1 cellular context compared by ENCODE assay signal in the genomic region with DNA sequence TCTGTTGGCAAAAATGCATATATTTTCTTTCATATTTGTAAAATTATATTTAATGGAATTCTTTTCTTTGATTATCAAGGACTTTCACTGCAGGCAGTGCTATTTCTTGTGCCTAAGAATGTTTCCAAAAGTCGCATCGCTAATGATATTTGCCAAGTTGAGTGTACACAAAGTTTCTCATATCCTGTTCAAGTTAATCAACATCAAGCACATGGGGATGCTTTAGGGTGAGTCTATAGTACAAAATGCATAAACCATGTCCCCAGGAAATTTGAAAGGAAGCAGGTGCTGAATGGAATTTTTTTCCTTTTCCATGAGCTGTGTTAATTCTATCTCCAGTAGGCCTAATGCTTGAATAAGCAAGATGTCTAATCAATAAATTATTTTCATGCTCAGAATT.
A peak's percentile ranks its signal among the peaks of the same experiment; 100 is the strongest.
TF ChIP-seq lines count a peak whose summit lies in the region.

No MANE protein-coding gene starts in this region.

TF ChIP-seq in HepG2, 621 proteins besides CTCF, POLR2A, EP300 and RAD21 (continued from another document and continues in another):
- TF ChIP-seq, protein P1, sequence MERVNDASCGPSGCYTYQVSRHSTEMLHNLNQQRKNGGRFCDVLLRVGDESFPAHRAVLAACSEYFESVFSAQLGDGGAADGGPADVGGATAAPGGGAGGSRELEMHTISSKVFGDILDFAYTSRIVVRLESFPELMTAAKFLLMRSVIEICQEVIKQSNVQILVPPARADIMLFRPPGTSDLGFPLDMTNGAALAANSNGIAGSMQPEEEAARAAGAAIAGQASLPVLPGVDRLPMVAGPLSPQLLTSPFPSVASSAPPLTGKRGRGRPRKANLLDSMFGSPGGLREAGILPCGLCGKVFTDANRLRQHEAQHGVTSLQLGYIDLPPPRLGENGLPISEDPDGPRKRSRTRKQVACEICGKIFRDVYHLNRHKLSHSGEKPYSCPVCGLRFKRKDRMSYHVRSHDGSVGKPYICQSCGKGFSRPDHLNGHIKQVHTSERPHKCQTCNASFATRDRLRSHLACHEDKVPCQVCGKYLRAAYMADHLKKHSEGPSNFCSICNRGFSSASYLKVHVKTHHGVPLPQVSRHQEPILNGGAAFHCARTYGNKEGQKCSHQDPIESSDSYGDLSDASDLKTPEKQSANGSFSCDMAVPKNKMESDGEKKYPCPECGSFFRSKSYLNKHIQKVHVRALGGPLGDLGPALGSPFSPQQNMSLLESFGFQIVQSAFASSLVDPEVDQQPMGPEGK (CRISPR knock-in tag; IDR thresholded peaks at IDR 0.05) = no peak
- TF ChIP-seq SALL1 (CRISPR knock-in tag; IDR thresholded peaks at IDR 0.05) (no peak; the same call in 1 of the 2 replicates), NR3C1 (CRISPR knock-in tag; IDR thresholded peaks at IDR 0.05) (no peak), POGZ (CRISPR knock-in tag; IDR thresholded peaks at IDR 0.05) (peak; percentile 66), RFX3 (CRISPR knock-in tag; IDR thresholded peaks at IDR 0.05) (no peak), ARID4A (CRISPR knock-in tag; IDR thresholded peaks at IDR 0.05; ENCODE audit: borderline replicate concordance) (no peak), SSRP1 (CRISPR knock-in tag; IDR thresholded peaks at IDR 0.05) (no peak), ZNF256 (CRISPR knock-in tag; conservative IDR thresholded peaks at IDR 0.05) (no peak), HOXA7 (CRISPR knock-in tag; IDR thresholded peaks at IDR 0.05) (no peak), ZC3H13 (CRISPR knock-in tag; IDR thresholded peaks at IDR 0.05) (no peak), TAF1 (CRISPR knock-in tag; IDR thresholded peaks at IDR 0.05) (no peak), GZF1 (CRISPR knock-in tag; IDR thresholded peaks at IDR 0.05) (no peak), SETDB1 (CRISPR knock-in tag; IDR thresholded peaks at IDR 0.05; ENCODE audit: borderline replicate concordance) (no peak), HMG20A (CRISPR knock-in tag; IDR thresholded peaks at IDR 0.05; ENCODE audit: borderline replicate concordance) (peak; percentile 73; the same call in 1 of the 2 replicates), SRSF9 (IDR thresholded peaks at IDR 0.05; ENCODE audit: borderline replicate concordance, insufficient read depth, low read depth, low read length, poor library complexity, severe bottlenecking) (no peak), RARA (CRISPR knock-in tag; IDR thresholded peaks at IDR 0.05) (peak; percentile 60), MAFG (CRISPR knock-in tag; IDR thresholded peaks at IDR 0.05) (no peak), ZNF335 (CRISPR knock-in tag; IDR thresholded peaks at IDR 0.05) (no peak), ZNF136 (CRISPR knock-in tag; IDR thresholded peaks at IDR 0.05; ENCODE audit: low read depth) (no peak), NR2F1 (CRISPR knock-in tag; IDR thresholded peaks at IDR 0.05) (no peak), BORCS8-MEF2B (CRISPR knock-in tag; IDR thresholded peaks at IDR 0.05) (no peak), SMYD3 (CRISPR knock-in tag; IDR thresholded peaks at IDR 0.05) (no peak), IRF2 (CRISPR knock-in tag; IDR thresholded peaks at IDR 0.05) (no peak), ZNF841 (CRISPR knock-in tag; IDR thresholded peaks at IDR 0.05; ENCODE audit: borderline replicate concordance) (no peak), ZBTB1 (CRISPR knock-in tag; IDR thresholded peaks at IDR 0.05; ENCODE audit: borderline replicate concordance) (no peak), ZNF224 (CRISPR knock-in tag; IDR thresholded peaks at IDR 0.05) (no peak), SMARCE1 (IDR thresholded peaks at IDR 0.05; ENCODE audit: borderline replicate concordance) (no peak), ZNF441 (CRISPR knock-in tag; IDR thresholded peaks at IDR 0.05; ENCODE audit: borderline replicate concordance) (no peak), ZNF558 (CRISPR knock-in tag; IDR thresholded peaks at IDR 0.05; ENCODE audit: borderline replicate concordance) (no peak)
- TF ChIP-seq, protein P2, sequence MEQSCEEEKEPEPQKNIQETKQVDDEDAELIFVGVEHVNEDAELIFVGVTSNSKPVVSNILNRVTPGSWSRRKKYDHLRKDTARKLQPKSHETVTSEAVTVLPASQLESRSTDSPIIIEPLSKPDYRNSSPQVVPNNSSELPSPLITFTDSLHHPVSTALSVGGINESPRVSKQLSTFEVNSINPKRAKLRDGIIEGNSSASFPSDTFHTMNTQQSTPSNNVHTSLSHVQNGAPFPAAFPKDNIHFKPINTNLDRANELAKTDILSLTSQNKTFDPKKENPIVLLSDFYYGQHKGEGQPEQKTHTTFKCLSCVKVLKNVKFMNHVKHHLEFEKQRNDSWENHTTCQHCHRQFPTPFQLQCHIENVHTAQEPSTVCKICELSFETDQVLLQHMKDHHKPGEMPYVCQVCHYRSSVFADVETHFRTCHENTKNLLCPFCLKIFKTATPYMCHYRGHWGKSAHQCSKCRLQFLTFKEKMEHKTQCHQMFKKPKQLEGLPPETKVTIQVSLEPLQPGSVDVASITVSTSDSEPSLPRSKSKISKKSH (CRISPR knock-in tag; IDR thresholded peaks at IDR 0.05; ENCODE audit: borderline replicate concordance) = no peak
- TF ChIP-seq, protein P3, sequence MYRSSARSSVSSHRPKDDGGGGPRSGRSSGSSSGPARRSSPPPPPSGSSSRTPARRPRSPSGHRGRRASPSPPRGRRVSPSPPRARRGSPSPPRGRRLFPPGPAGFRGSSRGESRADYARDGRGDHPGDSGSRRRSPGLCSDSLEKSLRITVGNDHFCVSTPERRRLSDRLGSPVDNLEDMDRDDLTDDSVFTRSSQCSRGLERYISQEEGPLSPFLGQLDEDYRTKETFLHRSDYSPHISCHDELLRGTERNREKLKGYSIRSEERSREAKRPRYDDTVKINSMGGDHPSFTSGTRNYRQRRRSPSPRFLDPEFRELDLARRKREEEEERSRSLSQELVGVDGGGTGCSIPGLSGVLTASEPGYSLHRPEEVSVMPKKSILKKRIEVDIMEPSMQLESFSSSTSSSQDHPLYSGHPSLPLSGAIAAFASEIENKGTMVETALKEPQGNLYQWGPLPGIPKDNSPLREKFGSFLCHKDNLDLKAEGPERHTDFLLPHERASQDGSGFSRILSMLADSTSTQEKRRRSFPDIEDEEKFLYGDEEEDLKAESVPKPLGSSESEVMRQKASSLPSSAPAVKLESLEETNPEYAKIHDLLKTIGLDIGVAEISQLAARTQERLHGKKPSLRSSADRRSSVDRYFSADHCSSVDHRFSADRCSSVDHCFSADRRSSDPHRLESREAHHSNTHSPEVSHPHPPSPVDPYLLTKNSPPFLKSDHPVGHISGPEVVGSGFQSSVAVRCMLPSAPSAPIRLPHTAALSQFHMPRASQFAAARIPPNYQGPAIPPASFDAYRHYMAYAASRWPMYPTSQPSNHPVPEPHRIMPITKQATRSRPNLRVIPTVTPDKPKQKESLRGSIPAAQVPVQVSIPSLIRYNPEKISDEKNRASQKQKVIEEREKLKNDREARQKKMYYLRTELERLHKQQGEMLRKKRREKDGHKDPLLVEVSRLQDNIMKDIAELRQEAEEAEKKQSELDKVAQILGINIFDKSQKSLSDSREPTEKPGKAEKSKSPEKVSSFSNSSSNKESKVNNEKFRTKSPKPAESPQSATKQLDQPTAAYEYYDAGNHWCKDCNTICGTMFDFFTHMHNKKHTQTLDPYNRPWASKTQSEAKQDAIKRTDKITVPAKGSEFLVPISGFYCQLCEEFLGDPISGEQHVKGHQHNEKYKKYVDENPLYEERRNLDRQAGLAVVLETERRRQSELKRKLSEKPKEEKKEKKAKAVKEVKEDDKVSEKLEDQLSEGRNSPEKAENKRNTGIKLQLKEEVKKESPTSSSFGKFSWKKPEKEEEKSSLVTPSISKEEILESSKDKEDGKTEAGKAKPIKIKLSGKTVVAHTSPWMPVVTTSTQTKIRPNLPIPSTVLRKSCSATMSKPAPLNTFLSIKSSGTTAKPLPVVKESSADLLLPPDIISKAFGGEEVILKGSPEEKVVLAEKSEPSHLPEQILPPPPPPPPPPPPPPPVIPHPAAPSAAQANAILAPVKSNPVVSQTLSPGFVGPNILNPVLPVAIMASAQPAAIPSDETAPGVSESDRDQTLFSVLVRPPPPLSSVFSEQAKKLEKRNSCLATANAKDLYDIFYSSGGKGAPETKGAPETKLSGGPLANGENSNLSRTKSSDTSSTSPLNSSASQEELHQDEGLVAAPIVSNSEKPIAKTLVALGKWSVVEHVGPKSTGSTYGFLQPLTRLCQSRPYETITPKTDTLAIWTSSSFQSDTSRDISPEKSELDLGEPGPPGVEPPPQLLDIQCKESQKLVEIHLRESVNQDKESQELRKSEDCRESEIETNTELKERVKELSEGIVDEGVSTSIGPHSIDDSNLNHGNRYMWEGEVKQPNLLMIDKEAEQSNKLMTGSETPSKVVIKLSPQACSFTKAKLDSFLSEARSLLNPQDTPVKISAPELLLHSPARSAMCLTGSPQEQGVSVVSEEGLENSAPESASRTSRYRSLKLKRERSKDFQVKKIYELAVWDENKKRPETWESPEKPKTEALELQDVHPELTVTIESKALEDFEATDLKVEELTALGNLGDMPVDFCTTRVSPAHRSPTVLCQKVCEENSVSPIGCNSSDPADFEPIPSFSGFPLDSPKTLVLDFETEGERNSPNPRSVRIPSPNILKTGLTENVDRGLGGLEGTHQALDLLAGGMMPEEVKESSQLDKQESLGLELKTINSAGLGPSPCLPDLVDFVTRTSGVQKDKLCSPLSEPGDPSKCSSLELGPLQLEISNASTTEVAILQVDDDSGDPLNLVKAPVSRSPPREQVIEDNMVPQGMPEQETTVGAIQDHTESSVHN (CRISPR knock-in tag; IDR thresholded peaks at IDR 0.05) = no peak
- TF ChIP-seq, protein P4, sequence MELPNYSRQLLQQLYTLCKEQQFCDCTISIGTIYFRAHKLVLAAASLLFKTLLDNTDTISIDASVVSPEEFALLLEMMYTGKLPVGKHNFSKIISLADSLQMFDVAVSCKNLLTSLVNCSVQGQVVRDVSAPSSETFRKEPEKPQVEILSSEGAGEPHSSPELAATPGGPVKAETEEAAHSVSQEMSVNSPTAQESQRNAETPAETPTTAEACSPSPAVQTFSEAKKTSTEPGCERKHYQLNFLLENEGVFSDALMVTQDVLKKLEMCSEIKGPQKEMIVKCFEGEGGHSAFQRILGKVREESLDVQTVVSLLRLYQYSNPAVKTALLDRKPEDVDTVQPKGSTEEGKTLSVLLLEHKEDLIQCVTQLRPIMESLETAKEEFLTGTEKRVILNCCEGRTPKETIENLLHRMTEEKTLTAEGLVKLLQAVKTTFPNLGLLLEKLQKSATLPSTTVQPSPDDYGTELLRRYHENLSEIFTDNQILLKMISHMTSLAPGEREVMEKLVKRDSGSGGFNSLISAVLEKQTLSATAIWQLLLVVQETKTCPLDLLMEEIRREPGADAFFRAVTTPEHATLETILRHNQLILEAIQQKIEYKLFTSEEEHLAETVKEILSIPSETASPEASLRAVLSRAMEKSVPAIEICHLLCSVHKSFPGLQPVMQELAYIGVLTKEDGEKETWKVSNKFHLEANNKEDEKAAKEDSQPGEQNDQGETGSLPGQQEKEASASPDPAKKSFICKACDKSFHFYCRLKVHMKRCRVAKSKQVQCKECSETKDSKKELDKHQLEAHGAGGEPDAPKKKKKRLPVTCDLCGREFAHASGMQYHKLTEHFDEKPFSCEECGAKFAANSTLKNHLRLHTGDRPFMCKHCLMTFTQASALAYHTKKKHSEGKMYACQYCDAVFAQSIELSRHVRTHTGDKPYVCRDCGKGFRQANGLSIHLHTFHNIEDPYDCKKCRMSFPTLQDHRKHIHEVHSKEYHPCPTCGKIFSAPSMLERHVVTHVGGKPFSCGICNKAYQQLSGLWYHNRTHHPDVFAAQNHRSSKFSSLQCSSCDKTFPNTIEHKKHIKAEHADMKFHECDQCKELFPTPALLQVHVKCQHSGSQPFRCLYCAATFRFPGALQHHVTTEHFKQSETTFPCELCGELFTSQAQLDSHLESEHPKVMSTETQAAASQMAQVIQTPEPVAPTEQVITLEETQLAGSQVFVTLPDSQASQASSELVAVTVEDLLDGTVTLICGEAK (IDR thresholded peaks at IDR 0.05) = no peak
- TF ChIP-seq, protein P4 (CRISPR knock-in tag; IDR thresholded peaks at IDR 0.05) = no peak
